In genomic region chr9:81874228-81874627, GRCh38 we compare ENCODE assay signal across 24 cellular contexts. TPM values are rescaled to one million over a fixed set of nuclear protein-coding genes. Genes with fewer than 3 reads are reported as not detected.
"Had no signal": no experiment of that assay in that cellular context is flagged by ENCODE, and none has a peak within 500 bp of the region (broad histone marks: within the 10 kb centered on the region; RNA-seq: fewer than 3 reads in every experiment).

No MANE protein-coding gene starts in this region.

- H3K4me1 ChIP-seq: parathyroid adenoma, right lobe of liver, suprapubic skin, tibial nerve had no signal

- H3K9ac ChIP-seq: parathyroid adenoma had no signal

- H3K27ac ChIP-seq: cardiac muscle cell, parathyroid adenoma, right lobe of liver, stomach, suprapubic skin, tibial nerve had no signal

- H3K27me3 ChIP-seq: right lobe of liver, stomach, suprapubic skin, tibial nerve had no signal

- H3K4me3 ChIP-seq: cardiac muscle cell, right lobe of liver, smooth muscle cell, stomach, suprapubic skin, tibial nerve had no signal

- DNase-seq: activated CD4-positive, alpha-beta memory T cell treated with anti-CD3 and anti-CD28 coated beads, Interleukin-2, amount 10 ng/mL, durations not matched to agents 7 days and 5 days; activated CD4-positive, alpha-beta T cell treated with anti-CD3 and anti-CD28 coated beads, Interleukin-2, amount 10 ng/mL, durations not matched to agents 24 days and 14 days; activated effector memory CD4-positive, alpha-beta T cell treated with anti-CD3 and anti-CD28 coated beads, Interleukin-2, amount 50 U/mL, for 16 hours; activated naive CD4-positive, alpha-beta T cell treated with anti-CD3 and anti-CD28 coated beads, Interleukin-2, amount 10 ng/mL, durations not matched to agents 7 days and 5 days; activated T-cell treated with anti-CD3 and anti-CD28 coated beads for 4 hours; amygdala; effector memory CD4-positive, alpha-beta T cell; midbrain; nephron progenitor cell; right lobe of liver; stimulated activated CD4-positive, alpha-beta T cell treated with anti-CD3 and anti-CD28 coated beads, Interleukin-15, amount 100 ng/mL, for 24 hours; stomach had no signal

- H3K9me3 ChIP-seq: right lobe of liver, stomach, suprapubic skin, tibial nerve had no signal

- H3K36me3 ChIP-seq: cardiac muscle cell, right lobe of liver, stomach, suprapubic skin, tibial nerve had no signal

RNA-seq across cellular contexts. Expression of gene SPATA31D4, which starts 54.0 kb away (rescaled TPM):
- total RNA-seq: activated CD4-positive, alpha-beta memory T cell treated with anti-CD3 and anti-CD28 coated beads, Interleukin-2, amount 10 ng/mL, durations not matched to agents 7 days and 5 days; activated CD4-positive, alpha-beta T cell treated with anti-CD3 and anti-CD28 coated beads, Interleukin-2, amount 10 ng/mL, durations not matched to agents 24 days and 14 days; cardiac muscle cell; chondrocyte; esophagus mucosa; frontal cortex; left lobe of liver; lung microvascular endothelial cell; myocyte; right lobe of liver; smooth muscle cell; stomach; suprapubic skin; T-helper 2 cell treated with Interferon-gamma antibody and Interleukin-4, amounts not matched to agents 100 ng/mL and 5 ng/mL, for 36 hours; tibial nerve had no signal
